In genomic region chr2:240469747-240470146, GRCh38 we compare ENCODE assay signal across 1 cellular context.
TF ChIP-seq lines count a peak whose summit lies in the region.

No MANE protein-coding gene starts in this region.

TF ChIP-seq in IMR-90, 13 proteins besides CTCF, POLR2A, EP300 and RAD21 (continued from another document):
- TF ChIP-seq USF2 (IDR thresholded peaks at IDR 0.05; ENCODE audit: low read depth, low read length) (no peak), BHLHE40 (IDR thresholded peaks at IDR 0.05; ENCODE audit: low read depth, low read length) (no peak), RCOR1 (IDR thresholded peaks at IDR 0.05; ENCODE audit: insufficient replicate concordance, low read length) (no peak), FOS (IDR thresholded peaks at IDR 0.05; ENCODE audit: low read depth, low read length) (no peak), NFE2L2 (IDR thresholded peaks at IDR 0.05; ENCODE audit: low read depth, low read length) (no peak)
